ENCODE assay signal across 1 cellular context in genomic region chr2:211055438-211055837, GRCh38.
TF ChIP-seq lines count a peak whose summit lies in the region.

No MANE protein-coding gene starts in this region.

TF ChIP-seq in A549, 52 proteins besides CTCF, POLR2A, EP300 and RAD21:
- no peak for TF ChIP-seq ATOH8 (CRISPR knock-in tag; IDR thresholded peaks at IDR 0.05; ENCODE audit: low read depth)
TF ChIP-seq in A549: peak in this region for 0.
